In genomic region chr7:155805826-155806095, GRCh38 we compare ENCODE assay signal across 13 cellular contexts. TPM values are rescaled to one million over a fixed set of nuclear protein-coding genes. Genes with fewer than 3 reads are reported as not detected.
DNase-seq lines count a peak whose midpoint lies in the region; ATAC-seq, FAIRE-seq and TF ChIP-seq lines count a peak whose summit lies in the region.
"Had no signal": no experiment of that assay in that cellular context is flagged by ENCODE, and none has a peak within 500 bp of the region (broad histone marks: within the 10 kb centered on the region; RNA-seq: fewer than 3 reads in every experiment).

No MANE protein-coding gene starts in this region.

- no peak overlapping the region for H3K27ac Mint-ChIP-seq in mesothelial cell of epicardium
- H3K27ac Mint-ChIP-seq: activated naive CD8-positive, alpha-beta T cell treated with anti-CD3 and anti-CD28 coated beads for 36 hours had no signal

- TF ChIP-seq CTCF in AG04450 (IDR thresholded peaks at IDR 0.05; ENCODE audit: low read depth, low read length) (no peak), KMS-11 (conservative IDR thresholded peaks at IDR 0.05; ENCODE audit: low read depth, low read length) (no peak), esophagus squamous epithelium (IDR thresholded peaks at IDR 0.05) (no peak), pancreas (IDR thresholded peaks at IDR 0.05) (no peak), mesothelial cell of epicardium (IDR thresholded peaks at IDR 0.05; ENCODE audit: unreplicated experiment) (no peak)

- peaks cover 83% of the 10 kb centered on the region for H3K27me3 Mint-ChIP-seq in mesothelial cell of epicardium (ENCODE audit: low read depth)

- H3K79me2 ChIP-seq in KMS-11 (ENCODE audit: insufficient read depth, low read depth): no peaks in the 10 kb centered on the region

- no peak overlapping the region for H3K4me3 Mint-ChIP-seq in mesothelial cell of epicardium

- TF ChIP-seq POLR2A in esophagus squamous epithelium (IDR thresholded peaks at IDR 0.05): no peak

- H3K4me3 ChIP-seq in AG04450 (ENCODE audit: low read depth, low read length) (peak overlapping the region; percentile 49), KMS-11 (IDR thresholded peaks at IDR 0.05; ENCODE audit: insufficient read depth, low read depth, low read length) (peak overlapping the region; percentile 79), esophagus squamous epithelium (peak overlapping the region; percentile 18 to 53 (median 30)), pancreas (peak overlapping the region in 3 of 4 donors; percentile 16 to 32 (median 26))

- H3K9me3 Mint-ChIP-seq in mesothelial cell of epicardium: no peaks in the 10 kb centered on the region
- H3K9me3 Mint-ChIP-seq: activated naive CD8-positive, alpha-beta T cell treated with anti-CD3 and anti-CD28 coated beads for 36 hours had no signal

- no peaks in the 10 kb centered on the region for H3K36me3 ChIP-seq in KMS-11 (ENCODE audit: insufficient read depth)
- no peaks in the 10 kb centered on the region for H3K36me3 ChIP-seq in esophagus squamous epithelium
- no peaks in the 10 kb centered on the region for H3K36me3 ChIP-seq in pancreas

- POLR2A ChIA-PET in AG04450 (lab: Yijun Ruan, JAX): no interaction called here

- H2AFZ ChIP-seq in KMS-11 (ENCODE audit: low read depth): peak overlapping the region; percentile 99

- H3K4me1 ChIP-seq in KMS-11 (ENCODE audit: low read depth, poor library complexity, severe bottlenecking): peaks cover 13% of the 10 kb centered on the region
- H3K4me1 ChIP-seq in esophagus squamous epithelium: peaks cover 35 to 72% (median 52%) of the 10 kb centered on the region in 3 donors
- peaks cover 0 to 28% (median 20%) of the 10 kb centered on the region in 3 donors for H3K4me1 ChIP-seq in pancreas

- ATAC-seq in pancreas (no peak), GM19455 (IDR thresholded peaks at IDR 0.05; ENCODE audit: unreplicated experiment) (no peak)

- H3K36me3 Mint-ChIP-seq in mesothelial cell of epicardium: no peaks in the 10 kb centered on the region
- H3K36me3 Mint-ChIP-seq: activated naive CD8-positive, alpha-beta T cell treated with anti-CD3 and anti-CD28 coated beads for 36 hours had no signal

- no peak for FAIRE-seq in pancreas (lab: Jason Lieb, UNC)

- H4K20me1 ChIP-seq in KMS-11 (ENCODE audit: insufficient read depth): no peaks in the 10 kb centered on the region

- peaks cover 29% of the 10 kb centered on the region for H3K4me1 Mint-ChIP-seq in mesothelial cell of epicardium

- WGBS in esophagus squamous epithelium, 2 donors: 30% methylated on average over 4 of the region's 18 CpGs; no CpG with 5 or more reads in 1 of the 2 donors
- WGBS in pancreas, 2 donors: 4 to 11% methylated on average over 18 of the region's 18 CpGs

- intact Hi-C loops in esophagus squamous epithelium (cut with DNase I) (no loop called here), pancreas (cut with DNase I) (no loop called here)

- H3K27me3 ChIP-seq in AG04450 (ENCODE audit: control insufficient read depth, insufficient read depth, low read length): peaks cover 72% of the 10 kb centered on the region
- H3K27me3 ChIP-seq in KMS-11 (ENCODE audit: insufficient read depth, low read depth): peaks cover 42% of the 10 kb centered on the region
- H3K27me3 ChIP-seq in esophagus squamous epithelium: peaks cover 25 to 100% (median 35%) of the 10 kb centered on the region in 4 donors
- peaks cover 0 to 48% (median 15%) of the 10 kb centered on the region in 4 donors for H3K27me3 ChIP-seq in pancreas

- CTCF ChIA-PET in AG04450 (lab: Charles Lee): interaction anchor here (1.0 to 1.7 kb wide), 9 partner anchors 55 to 1143 kb away, joined by 3 to 8 read pairs (median 4); no protein-coding TSS in a partner anchor

- DNase-seq in AG04450 (ENCODE audit: low read depth, low spot score): no peak
- no peak for DNase-seq in esophagus squamous epithelium (lab: John Stamatoyannopoulos, UW)
- DNase-seq in pancreas: peak in 1 of 6 donors; percentile 71
- no peak for DNase-seq in HUDEP-2 (lab: John Stamatoyannopoulos, UW; ENCODE audit: unreplicated experiment in 76 of 76)
- DNase-seq in mesothelial cell of epicardium (ENCODE audit: low spot score in 2 of 2, unreplicated experiment in 2 of 2): no peak
- no peak for DNase-seq in HT-29 (ENCODE audit: low spot score)
- DNase-seq: activated CD4-positive, alpha-beta T cell treated with anti-CD3 and anti-CD28 coated beads, Interleukin-2, amount 50 U/mL, for 1 hour; NCI-H1436 treated with DMSO at 0.1 percent for 48 hours had no signal

- H3K4me2 ChIP-seq in KMS-11: peak overlapping the region; percentile 99

- H3K9me3 ChIP-seq in AG04450 (ENCODE audit: control insufficient read depth, insufficient read depth, low read length) (no peaks in the 10 kb centered on the region; the same call in 1 of the 2 replicates), esophagus squamous epithelium (no peaks in the 10 kb centered on the region), pancreas (no peaks in the 10 kb centered on the region)

- peak overlapping the region; percentile 67 for H3K9ac ChIP-seq in KMS-11

- H3K27ac ChIP-seq in AG04450 (ENCODE audit: low read depth, low read length): no peak overlapping the region
- H3K27ac ChIP-seq in KMS-11: peak overlapping the region; percentile 34; the same call in 1 of the 2 replicates
- no peak overlapping the region for H3K27ac ChIP-seq in esophagus squamous epithelium
- H3K27ac ChIP-seq in pancreas: no peak overlapping the region
- H3K27ac ChIP-seq: C4-2B had no signal

RNA-seq across cellular contexts. Expression of gene SHH, which starts 6.5 kb away (rescaled TPM):
- polyA plus RNA-seq in AG04450 (2011; rRNA removed) (0.01 TPM in 1 of 2 replicates, not detected in the other), pancreas (under 1 TPM; 0.08 to 0.35 TPM)
- not detected in 2 replicates for polyA minus RNA-seq in AG04450 (2011; rRNA and poly(A)+ RNA removed)
- total RNA-seq in esophagus squamous epithelium (not detected), pancreas (under 1 TPM; 0.16 to 0.85 (median 0.26) TPM), mesothelial cell of epicardium (0.58 to 0.75 TPM (median 0.73 TPM) in 3 replicates)
- 21.7 and 22.6 TPM in 2 replicates for total RNA-seq in HT-29 (2014; rRNA removed; shearing (Covaris generic))
- total RNA-seq: activated naive CD8-positive, alpha-beta T cell treated with anti-CD3 and anti-CD28 coated beads for 36 hours; esophagus mucosa had no signal

Comparison
In these comparisons a context has a peak if more than half of its experiments do, and no peak if none do; other contexts are left out.
1. H3K4me3 ChIP-seq: peak in every context shown above with its lines; median percentile 79 in KMS-11; 49 in AG04450; 30 in esophagus squamous epithelium; 26 in pancreas.
2. RNA of gene SHH, which starts 6.5 kb away (total RNA-seq): 21.7 to 22.6 TPM in HT-29; 0.58 to 0.75 TPM in mesothelial cell of epicardium, 0.16 to 0.85 TPM in pancreas and not detected in esophagus squamous epithelium; every median in the first group is over 10 times any median in the second.